ENCODE assay signal across 37 cellular contexts in genomic region chr2:132955871-132956615, GRCh38.
"Had no signal": no experiment of that assay in that cellular context is flagged by ENCODE, and none has a peak within 500 bp of the region (broad histone marks: within the 10 kb centered on the region; RNA-seq: fewer than 3 reads in every experiment).

No MANE protein-coding gene starts in this region.

- DNase-seq: activated CD4-positive, alpha-beta memory T cell treated with anti-CD3 and anti-CD28 coated beads, Interleukin-2, amount 10 ng/mL, durations not matched to agents 7 days and 5 days; activated CD4-positive, alpha-beta T cell treated with anti-CD3 and anti-CD28 coated beads for 1 hour; activated CD4-positive, alpha-beta T cell treated with anti-CD3 and anti-CD28 coated beads for 36 hours; activated CD4-positive, alpha-beta T cell treated with anti-CD3 and anti-CD28 coated beads for 48 hours; activated CD4-positive, alpha-beta T cell treated with anti-CD3 and anti-CD28 coated beads, Interleukin-2, amount 10 ng/mL, durations not matched to agents 7 days and 5 days; activated CD4-positive, alpha-beta T cell treated with anti-CD3 and anti-CD28 coated beads, Interleukin-2, amount 50 U/mL, for 48 hours; activated CD4-positive, CD25-positive, alpha-beta regulatory T cell; activated CD8-positive, alpha-beta memory T cell treated with anti-CD3 and anti-CD28 coated beads for 24 hours; activated CD8-positive, alpha-beta memory T cell treated with anti-CD3 and anti-CD28 coated beads, Interleukin-2, amount 10 ng/mL, durations not matched to agents 7 days and 5 days; activated CD8-positive, alpha-beta memory T cell treated with anti-CD3 and anti-CD28 coated beads, Interleukin-2, amount 50 U/mL, for 48 hours; activated CD8-positive, alpha-beta T cell treated with anti-CD3 and anti-CD28 coated beads, Interleukin-2, amount 10 ng/mL, durations not matched to agents 7 days and 5 days; activated effector memory CD4-positive, alpha-beta T cell treated with Interleukin-2 at 50 U/mL for 16 hours; activated gamma-delta T cell; activated naive CD4-positive, alpha-beta T cell treated with anti-CD3 and anti-CD28 coated beads, Interleukin-2, amount 10 ng/mL, durations not matched to agents 7 days and 5 days; activated naive CD4-positive, alpha-beta T cell treated with Interleukin-2 at 50 U/mL for 16 hours; activated naive CD8-positive, alpha-beta T cell treated with anti-CD3 and anti-CD28 coated beads, Interleukin-2, amount 10 ng/mL, durations not matched to agents 7 days and 5 days; activated naive CD8-positive, alpha-beta T cell treated with anti-CD3 and anti-CD28 coated beads, Interleukin-2, amount 50 U/mL, for 24 hours; activated T-cell treated with anti-CD3 and anti-CD28 coated beads, Interleukin-2, amount 50 U/mL, for 24 hours; activated T-cell treated with anti-CD3 and anti-CD28 coated beads, Interleukin-2, amount 50 U/mL, for 48 hours; amygdala; anterior cingulate cortex; body of pancreas; brain microvascular endothelial cell; central memory CD4-positive, alpha-beta T cell; T-helper 1 cell; T-helper 2 cell; T-helper 9 cell had no signal

- H3K27me3 Mint-ChIP-seq: activated CD4-positive, alpha-beta memory T cell treated with anti-CD3 and anti-CD28 coated beads, Interleukin-2, amount 10 ng/mL, durations not matched to agents 7 days and 5 days; activated CD4-positive, alpha-beta T cell treated with anti-CD3 and anti-CD28 coated beads for 36 hours; activated CD4-positive, alpha-beta T cell treated with anti-CD3 and anti-CD28 coated beads, Interleukin-2, amount 10 ng/mL, durations not matched to agents 7 days and 5 days; activated CD8-positive, alpha-beta memory T cell treated with anti-CD3 and anti-CD28 coated beads, Interleukin-2, amount 10 ng/mL, durations not matched to agents 7 days and 5 days; activated naive CD4-positive, alpha-beta T cell treated with anti-CD3 and anti-CD28 coated beads, Interleukin-2, amount 10 ng/mL, durations not matched to agents 7 days and 5 days; activated naive CD8-positive, alpha-beta T cell; activated naive CD8-positive, alpha-beta T cell treated with anti-CD3 and anti-CD28 coated beads, Interleukin-2, amount 50 U/mL, for 24 hours; activated T-cell treated with anti-CD3 and anti-CD28 coated beads, Interleukin-2, amount 50 U/mL, for 24 hours had no signal

- H3K9me3 Mint-ChIP-seq: activated naive CD4-positive, alpha-beta T cell treated with anti-CD3 and anti-CD28 coated beads, Interleukin-2, amount 10 ng/mL, durations not matched to agents 7 days and 5 days; activated T-cell treated with anti-CD3 and anti-CD28 coated beads, Interleukin-2, amount 50 U/mL, for 24 hours; activated T-helper 2 cell treated with anti-CD3 and anti-CD28 coated beads, Interferon-gamma antibody, Interleukin-2, Interleukin-4, amounts not matched to agents 10 μg/mL and 5 μg/mL and 100 μg/mL, durations not matched to agents 14 hours and 24 hours and 36 hours; T-helper 1 cell treated with Interleukin-12 subunit alpha and Interleukin-12 subunit beta and Interleukin-4 antibody, amounts not matched to agents 30 μg/mL and 1 μg/mL, for 36 hours; T-helper 2 cell treated with Interferon-gamma antibody and Interleukin-4, amounts not matched to agents 5 μg/mL and 100 μg/mL, for 36 hours had no signal

- H3K9me3 ChIP-seq: ascending aorta, body of pancreas, breast epithelium had no signal

- H3K27ac Mint-ChIP-seq: activated CD4-positive, alpha-beta memory T cell treated with anti-CD3 and anti-CD28 coated beads, Interleukin-2, amount 10 ng/mL, durations not matched to agents 7 days and 5 days; activated CD4-positive, alpha-beta T cell treated with anti-CD3 and anti-CD28 coated beads for 36 hours; activated CD4-positive, alpha-beta T cell treated with anti-CD3 and anti-CD28 coated beads, Interleukin-2, amount 10 ng/mL, durations not matched to agents 7 days and 5 days; activated CD8-positive, alpha-beta memory T cell treated with anti-CD3 and anti-CD28 coated beads, Interleukin-2, amount 10 ng/mL, durations not matched to agents 7 days and 5 days; activated CD8-positive, alpha-beta T cell treated with anti-CD3 and anti-CD28 coated beads, Interleukin-2, amount 10 ng/mL, durations not matched to agents 7 days and 5 days; activated naive CD4-positive, alpha-beta T cell treated with anti-CD3 and anti-CD28 coated beads, Interleukin-2, amount 10 ng/mL, durations not matched to agents 7 days and 5 days; activated naive CD4-positive, alpha-beta T cell treated with anti-CD3 and anti-CD28 coated beads, Interleukin-2, amount 50 U/mL, for 24 hours; activated naive CD8-positive, alpha-beta T cell; activated naive CD8-positive, alpha-beta T cell treated with anti-CD3 and anti-CD28 coated beads, Interleukin-2, amount 10 ng/mL, durations not matched to agents 7 days and 5 days; activated naive CD8-positive, alpha-beta T cell treated with anti-CD3 and anti-CD28 coated beads, Interleukin-2, amount 50 U/mL, for 24 hours; activated T-cell treated with anti-CD3 and anti-CD28 coated beads, Interleukin-2, amount 50 U/mL, for 24 hours; activated T-helper 2 cell treated with anti-CD3 and anti-CD28 coated beads, Interferon-gamma antibody, Interleukin-2, Interleukin-4, amounts not matched to agents 10 μg/mL and 5 μg/mL and 100 μg/mL, durations not matched to agents 14 hours and 24 hours and 36 hours; T-helper 1 cell treated with Interleukin-12 subunit alpha and Interleukin-12 subunit beta and Interleukin-4 antibody, amounts not matched to agents 30 μg/mL and 1 μg/mL, for 36 hours; T-helper 2 cell treated with Interferon-gamma antibody and Interleukin-4, amounts not matched to agents 5 μg/mL and 100 μg/mL, for 36 hours; WTC11 had no signal

- H3K4me3 Mint-ChIP-seq: activated CD4-positive, alpha-beta memory T cell treated with anti-CD3 and anti-CD28 coated beads, Interleukin-2, amount 10 ng/mL, durations not matched to agents 7 days and 5 days; activated CD4-positive, alpha-beta T cell treated with anti-CD3 and anti-CD28 coated beads for 36 hours; activated CD4-positive, alpha-beta T cell treated with anti-CD3 and anti-CD28 coated beads, Interleukin-2, amount 10 ng/mL, durations not matched to agents 7 days and 5 days; activated CD8-positive, alpha-beta memory T cell treated with anti-CD3 and anti-CD28 coated beads, Interleukin-2, amount 10 ng/mL, durations not matched to agents 7 days and 5 days; activated CD8-positive, alpha-beta T cell treated with anti-CD3 and anti-CD28 coated beads, Interleukin-2, amount 10 ng/mL, durations not matched to agents 7 days and 5 days; activated naive CD4-positive, alpha-beta T cell treated with anti-CD3 and anti-CD28 coated beads, Interleukin-2, amount 10 ng/mL, durations not matched to agents 7 days and 5 days; activated naive CD4-positive, alpha-beta T cell treated with anti-CD3 and anti-CD28 coated beads, Interleukin-2, amount 50 U/mL, for 24 hours; activated naive CD8-positive, alpha-beta T cell; activated naive CD8-positive, alpha-beta T cell treated with anti-CD3 and anti-CD28 coated beads, Interleukin-2, amount 10 ng/mL, durations not matched to agents 7 days and 5 days; activated naive CD8-positive, alpha-beta T cell treated with anti-CD3 and anti-CD28 coated beads, Interleukin-2, amount 50 U/mL, for 24 hours; activated T-cell treated with anti-CD3 and anti-CD28 coated beads, Interleukin-2, amount 50 U/mL, for 24 hours; T-helper 1 cell treated with Interleukin-12 subunit alpha and Interleukin-12 subunit beta and Interleukin-4 antibody, amounts not matched to agents 30 μg/mL and 1 μg/mL, for 36 hours; T-helper 2 cell treated with Interferon-gamma antibody and Interleukin-4, amounts not matched to agents 5 μg/mL and 100 μg/mL, for 36 hours; WTC11 had no signal

- H3K4me1 Mint-ChIP-seq: activated CD4-positive, alpha-beta memory T cell treated with anti-CD3 and anti-CD28 coated beads, Interleukin-2, amount 10 ng/mL, durations not matched to agents 7 days and 5 days; activated CD4-positive, alpha-beta T cell treated with anti-CD3 and anti-CD28 coated beads for 36 hours; activated CD4-positive, alpha-beta T cell treated with anti-CD3 and anti-CD28 coated beads, Interleukin-2, amount 10 ng/mL, durations not matched to agents 7 days and 5 days; activated CD8-positive, alpha-beta memory T cell treated with anti-CD3 and anti-CD28 coated beads, Interleukin-2, amount 10 ng/mL, durations not matched to agents 7 days and 5 days; activated naive CD4-positive, alpha-beta T cell treated with anti-CD3 and anti-CD28 coated beads, Interleukin-2, amount 10 ng/mL, durations not matched to agents 7 days and 5 days; activated naive CD4-positive, alpha-beta T cell treated with anti-CD3 and anti-CD28 coated beads, Interleukin-2, amount 50 U/mL, for 24 hours; activated naive CD8-positive, alpha-beta T cell treated with anti-CD3 and anti-CD28 coated beads, Interleukin-2, amount 10 ng/mL, durations not matched to agents 7 days and 5 days; activated naive CD8-positive, alpha-beta T cell treated with anti-CD3 and anti-CD28 coated beads, Interleukin-2, amount 50 U/mL, for 24 hours had no signal

- H3K27me3 ChIP-seq: ascending aorta, body of pancreas, brain microvascular endothelial cell, breast epithelium had no signal

- H3K36me3 Mint-ChIP-seq: activated CD8-positive, alpha-beta memory T cell treated with anti-CD3 and anti-CD28 coated beads, Interleukin-2, amount 10 ng/mL, durations not matched to agents 7 days and 5 days; activated naive CD4-positive, alpha-beta T cell treated with anti-CD3 and anti-CD28 coated beads, Interleukin-2, amount 10 ng/mL, durations not matched to agents 7 days and 5 days; activated naive CD4-positive, alpha-beta T cell treated with anti-CD3 and anti-CD28 coated beads, Interleukin-2, amount 50 U/mL, for 24 hours; activated naive CD8-positive, alpha-beta T cell; activated naive CD8-positive, alpha-beta T cell treated with anti-CD3 and anti-CD28 coated beads, Interleukin-2, amount 10 ng/mL, durations not matched to agents 7 days and 5 days; WTC11 had no signal

- FAIRE-seq: TTC549 had no signal

- H3K4me3 ChIP-seq: ascending aorta, body of pancreas, breast epithelium had no signal

- H3K36me3 ChIP-seq: ascending aorta, brain microvascular endothelial cell, breast epithelium had no signal

- H3K27ac ChIP-seq: ascending aorta, body of pancreas, brain microvascular endothelial cell, breast epithelium, VCaP had no signal

- H3K4me1 ChIP-seq: ascending aorta, body of pancreas, breast epithelium had no signal
